8 cellular contexts compared by ENCODE assay signal in the genomic region with DNA sequence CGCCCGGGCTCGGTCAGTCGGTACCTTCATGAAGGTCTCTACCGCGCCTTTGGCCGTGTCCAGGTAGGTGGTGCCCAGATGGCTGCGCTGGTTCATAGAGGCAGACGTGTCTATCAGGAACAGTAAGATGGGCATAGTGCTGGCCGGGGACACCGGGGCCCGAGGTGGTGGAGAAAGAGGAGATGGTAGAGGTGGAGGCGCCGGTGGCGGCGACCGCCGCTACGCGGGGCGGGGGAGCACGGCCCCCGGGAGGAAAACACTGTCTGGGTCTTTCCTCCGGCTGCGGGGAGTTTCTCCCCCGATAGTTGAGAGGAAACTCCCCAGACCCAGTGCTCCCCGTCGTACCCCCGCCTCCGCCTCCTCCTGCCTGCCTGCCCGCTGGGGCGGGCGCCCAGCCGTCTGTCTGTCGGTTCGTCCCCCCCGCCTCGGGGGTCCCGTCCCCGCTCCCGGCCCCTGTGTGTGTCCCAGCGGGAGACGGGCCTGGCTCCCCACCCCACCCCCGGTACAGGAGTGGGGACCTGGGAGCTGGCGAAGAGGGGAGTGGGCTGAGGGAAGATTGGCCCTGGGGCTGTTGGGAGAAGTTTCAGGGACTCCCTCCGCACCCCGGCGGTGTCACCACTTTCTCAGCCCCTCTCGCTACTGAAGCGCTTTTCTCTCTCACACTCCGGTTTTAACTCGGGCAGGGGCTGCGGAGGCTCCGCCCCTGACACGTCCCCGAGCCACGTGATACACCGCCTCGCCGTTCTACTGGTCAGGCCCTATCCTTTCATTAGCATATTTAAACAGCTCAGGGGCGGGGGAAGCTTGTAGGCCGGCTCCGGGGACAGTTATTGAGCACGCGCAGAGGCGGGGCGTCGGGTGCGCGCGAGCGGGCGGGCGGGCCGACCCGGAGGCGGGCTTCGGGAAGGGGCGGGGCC. TPM values are rescaled to one million over a fixed set of nuclear protein-coding genes. Genes with fewer than 3 reads are reported as not detected.
DNase-seq lines count a peak whose midpoint lies in the region; ATAC-seq and TF ChIP-seq lines count a peak whose summit lies in the region.

A gene with protein sequence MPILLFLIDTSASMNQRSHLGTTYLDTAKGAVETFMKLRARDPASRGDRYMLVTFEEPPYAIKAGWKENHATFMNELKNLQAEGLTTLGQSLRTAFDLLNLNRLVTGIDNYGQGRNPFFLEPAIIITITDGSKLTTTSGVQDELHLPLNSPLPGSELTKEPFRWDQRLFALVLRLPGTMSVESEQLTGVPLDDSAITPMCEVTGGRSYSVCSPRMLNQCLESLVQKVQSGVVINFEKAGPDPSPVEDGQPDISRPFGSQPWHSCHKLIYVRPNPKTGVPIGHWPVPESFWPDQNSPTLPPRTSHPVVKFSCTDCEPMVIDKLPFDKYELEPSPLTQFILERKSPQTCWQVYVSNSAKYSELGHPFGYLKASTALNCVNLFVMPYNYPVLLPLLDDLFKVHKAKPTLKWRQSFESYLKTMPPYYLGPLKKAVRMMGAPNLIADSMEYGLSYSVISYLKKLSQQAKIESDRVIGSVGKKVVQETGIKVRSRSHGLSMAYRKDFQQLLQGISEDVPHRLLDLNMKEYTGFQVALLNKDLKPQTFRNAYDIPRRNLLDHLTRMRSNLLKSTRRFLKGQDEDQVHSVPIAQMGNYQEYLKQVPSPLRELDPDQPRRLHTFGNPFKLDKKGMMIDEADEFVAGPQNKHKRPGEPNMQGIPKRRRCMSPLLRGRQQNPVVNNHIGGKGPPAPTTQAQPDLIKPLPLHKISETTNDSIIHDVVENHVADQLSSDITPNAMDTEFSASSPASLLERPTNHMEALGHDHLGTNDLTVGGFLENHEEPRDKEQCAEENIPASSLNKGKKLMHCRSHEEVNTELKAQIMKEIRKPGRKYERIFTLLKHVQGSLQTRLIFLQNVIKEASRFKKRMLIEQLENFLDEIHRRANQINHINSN (minus strand): TSS at position 646 of the 917 bp plus-strand sequence. CDS start 511 bp downstream, at position 135.

- H3K4me1 Mint-ChIP-seq in activated B cell treated with CpG ODN at 0.5 μM for 24 hours (peaks cover 39% of the 10 kb centered on the region), immature natural killer cell (peaks cover 45 to 63% of the 10 kb centered on the region in 2 donors)

- DNase-seq in AG08395 (ENCODE audit: low spot score) (peak; percentile 98), NCI-H345 (lab: John Stamatoyannopoulos, UW) (peak; percentile 98), activated B cell treated with CpG ODN at 0.5 μM for 24 hours (peak; percentile 97), caudate nucleus (lab: John Stamatoyannopoulos, UW) (peak; percentile 87 to 100 (median 99)), immature natural killer cell (peak; percentile 99 to 100 (median 99)), smooth muscle cell of the brain vasculature (ENCODE audit: low read depth, low spot score) (peak; percentile 98)

- peaks cover 46% of the 10 kb centered on the region for H3K36me3 Mint-ChIP-seq in activated B cell treated with CpG ODN at 0.5 μM for 24 hours (ENCODE audit: low read depth)
- H3K36me3 Mint-ChIP-seq in immature natural killer cell = peaks cover 6 to 30% (median 8%) of the 10 kb centered on the region in 3 donors

- POLR2A ChIA-PET in activated B cell treated with CpG ODN at 0.5 μM for 24 hours (lab: Charles Lee) = interaction anchor here (0.6 to 6.0 kb wide), 63 partner anchors 9 to 1917 kb away, joined by 3 to 156 read pairs (median 5); a partner anchor contains a TSS

- peak; percentile 100 for TF ChIP-seq POLR2A in GM18951 (IDR thresholded peaks at IDR 0.05; ENCODE audit: extremely low read depth, insufficient read depth, insufficient read length)

- H3K4me3 Mint-ChIP-seq in activated B cell treated with CpG ODN at 0.5 μM for 24 hours = peak within 1 kb of the TSS; percentile 91
- H3K4me3 Mint-ChIP-seq in immature natural killer cell = peak within 1 kb of the TSS; percentile 91 to 98 (median 93)

- CTCF ChIA-PET in activated B cell treated with CpG ODN at 0.5 μM for 24 hours (lab: Charles Lee) = interaction anchor here (1.0 to 1.8 kb wide), 3 partner anchors 133 to 346 kb away, joined by 3 to 6 read pairs (median 4); no protein-coding TSS in a partner anchor

- in situ Hi-C loops in GM18951 (cut with MboI; ENCODE audit: low sequenced_read_pairs, unreplicated experiment) = no loop called here

- peak within 1 kb of the TSS; percentile 98 for H3K27ac ChIP-seq in caudate nucleus (ENCODE audit: low read depth, low read length)

- H3K27ac Mint-ChIP-seq in activated B cell treated with CpG ODN at 0.5 μM for 24 hours = peak within 1 kb of the TSS; percentile 98
- H3K27ac Mint-ChIP-seq in immature natural killer cell = peak within 1 kb of the TSS; percentile 94 to 99 (median 99)

- peaks cover 2% of the 10 kb centered on the region for H3K9me3 Mint-ChIP-seq in activated B cell treated with CpG ODN at 0.5 μM for 24 hours
- no peaks in the 10 kb centered on the region for H3K9me3 Mint-ChIP-seq in immature natural killer cell

- intact Hi-C loops in activated B cell treated with CpG ODN at 0.5 μM for 24 hours (cut with micrococcal nuclease) = loop anchor here (1.0 to 5.0 kb wide), 15 partner anchors 34 to 1660 kb away; a partner anchor contains a TSS

- ATAC-seq in HG03196 (IDR thresholded peaks at IDR 0.05; ENCODE audit: unreplicated experiment) (peak; percentile 70), activated B cell treated with CpG ODN at 0.5 μM for 24 hours (ENCODE audit: low read depth) (peak; percentile 74)

- no peak for TF ChIP-seq CTCF in activated B cell treated with CpG ODN at 0.5 μM for 24 hours (IDR thresholded peaks at IDR 0.05)

- H3K27me3 Mint-ChIP-seq in activated B cell treated with CpG ODN at 0.5 μM for 24 hours = no peaks in the 10 kb centered on the region
- peaks cover 10 to 26% (median 13%) of the 10 kb centered on the region in 3 donors for H3K27me3 Mint-ChIP-seq in immature natural killer cell (ENCODE audit: low read depth in 3 of 3)

RNA-seq across cellular contexts. Expression of the gene that starts here (rescaled TPM):
- total RNA-seq in activated B cell treated with CpG ODN at 0.5 μM for 24 hours = 55.3 and 68.7 TPM in 2 replicates
- 10 to 100 TPM; 16.3 to 35.9 (median 21.4) TPM for polyA plus RNA-seq in immature natural killer cell

Comparison
In these comparisons a context has a peak if more than half of its experiments do, and no peak if none do; other contexts are left out.
1. Peak in every context shown above with its lines: DNase-seq, ATAC-seq and H3K27ac ChIP-seq.